In the genomic region with DNA sequence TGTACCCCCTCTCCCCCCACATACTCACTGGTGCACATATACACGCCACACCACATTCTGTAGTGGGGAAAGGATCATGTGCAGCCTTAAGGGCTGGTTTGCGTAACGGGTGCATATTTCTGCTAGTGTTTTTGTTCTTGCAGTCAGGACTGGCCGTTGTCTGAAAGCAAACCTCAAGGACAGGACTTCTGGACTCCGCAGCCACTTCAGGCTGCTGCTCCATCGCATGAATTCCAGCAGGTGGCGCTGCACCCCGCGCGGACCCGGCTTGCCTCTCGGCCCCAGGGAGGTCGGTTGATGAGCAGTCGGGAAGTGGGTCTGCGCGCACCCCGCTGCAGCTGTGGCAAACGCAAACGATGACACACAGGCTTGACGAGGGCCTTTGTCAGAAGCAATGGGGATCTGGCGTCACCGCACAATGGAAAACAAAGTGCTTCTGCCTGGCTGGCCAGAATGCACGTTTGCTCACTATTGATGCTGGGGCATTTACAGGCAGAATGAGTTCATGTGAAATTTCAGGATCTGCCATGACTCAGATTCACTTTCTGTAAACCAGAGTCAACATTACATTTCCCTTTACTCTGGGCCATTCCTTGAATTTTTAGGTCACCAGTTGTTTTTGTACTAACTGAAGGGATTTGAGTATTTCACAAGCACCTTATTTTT, we compare ENCODE assay signal across 1 cellular context.
TF ChIP-seq lines count a peak whose summit lies in the region.

No MANE protein-coding gene starts in this region.

TF ChIP-seq in HepG2, 621 proteins besides CTCF, POLR2A, EP300 and RAD21 (continued from another document and continues in another):
- TF ChIP-seq ZBTB7A (CRISPR knock-in tag; IDR thresholded peaks at IDR 0.05), result no peak
- no peak for TF ChIP-seq ZNF30 (CRISPR knock-in tag; IDR thresholded peaks at IDR 0.05)
- no peak for TF ChIP-seq MTF1 (CRISPR knock-in tag; IDR thresholded peaks at IDR 0.05)
- TF ChIP-seq, protein P1, sequence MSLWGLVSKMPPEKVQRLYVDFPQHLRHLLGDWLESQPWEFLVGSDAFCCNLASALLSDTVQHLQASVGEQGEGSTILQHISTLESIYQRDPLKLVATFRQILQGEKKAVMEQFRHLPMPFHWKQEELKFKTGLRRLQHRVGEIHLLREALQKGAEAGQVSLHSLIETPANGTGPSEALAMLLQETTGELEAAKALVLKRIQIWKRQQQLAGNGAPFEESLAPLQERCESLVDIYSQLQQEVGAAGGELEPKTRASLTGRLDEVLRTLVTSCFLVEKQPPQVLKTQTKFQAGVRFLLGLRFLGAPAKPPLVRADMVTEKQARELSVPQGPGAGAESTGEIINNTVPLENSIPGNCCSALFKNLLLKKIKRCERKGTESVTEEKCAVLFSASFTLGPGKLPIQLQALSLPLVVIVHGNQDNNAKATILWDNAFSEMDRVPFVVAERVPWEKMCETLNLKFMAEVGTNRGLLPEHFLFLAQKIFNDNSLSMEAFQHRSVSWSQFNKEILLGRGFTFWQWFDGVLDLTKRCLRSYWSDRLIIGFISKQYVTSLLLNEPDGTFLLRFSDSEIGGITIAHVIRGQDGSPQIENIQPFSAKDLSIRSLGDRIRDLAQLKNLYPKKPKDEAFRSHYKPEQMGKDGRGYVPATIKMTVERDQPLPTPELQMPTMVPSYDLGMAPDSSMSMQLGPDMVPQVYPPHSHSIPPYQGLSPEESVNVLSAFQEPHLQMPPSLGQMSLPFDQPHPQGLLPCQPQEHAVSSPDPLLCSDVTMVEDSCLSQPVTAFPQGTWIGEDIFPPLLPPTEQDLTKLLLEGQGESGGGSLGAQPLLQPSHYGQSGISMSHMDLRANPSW (CRISPR knock-in tag; IDR thresholded peaks at IDR 0.05; ENCODE audit: borderline replicate concordance), result no peak; the same call in 1 of the 2 replicates
- no peak for TF ChIP-seq KDM5A (IDR thresholded peaks at IDR 0.05; ENCODE audit: borderline replicate concordance, low read length)
- TF ChIP-seq, protein P2, sequence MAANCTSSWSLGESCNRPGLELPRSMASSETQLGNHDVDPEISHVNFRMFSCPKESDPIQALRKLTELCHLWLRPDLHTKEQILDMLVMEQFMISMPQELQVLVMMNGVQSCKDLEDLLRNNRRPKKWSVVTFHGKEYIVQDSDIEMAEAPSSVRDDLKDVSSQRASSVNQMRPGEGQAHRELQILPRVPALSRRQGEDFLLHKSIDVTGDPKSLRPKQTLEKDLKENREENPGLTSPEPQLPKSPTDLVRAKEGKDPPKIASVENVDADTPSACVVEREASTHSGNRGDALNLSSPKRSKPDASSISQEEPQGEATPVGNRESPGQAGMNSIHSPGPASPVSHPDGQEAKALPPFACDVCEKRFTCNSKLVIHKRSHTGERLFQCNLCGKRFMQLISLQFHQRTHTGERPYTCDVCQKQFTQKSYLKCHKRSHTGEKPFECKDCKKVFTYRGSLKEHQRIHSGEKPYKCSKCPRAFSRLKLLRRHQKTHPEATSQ (CRISPR knock-in tag; IDR thresholded peaks at IDR 0.05; ENCODE audit: borderline replicate concordance), result peak; percentile 90; the same call in 1 of the 2 replicates
- TF ChIP-seq, protein P3, sequence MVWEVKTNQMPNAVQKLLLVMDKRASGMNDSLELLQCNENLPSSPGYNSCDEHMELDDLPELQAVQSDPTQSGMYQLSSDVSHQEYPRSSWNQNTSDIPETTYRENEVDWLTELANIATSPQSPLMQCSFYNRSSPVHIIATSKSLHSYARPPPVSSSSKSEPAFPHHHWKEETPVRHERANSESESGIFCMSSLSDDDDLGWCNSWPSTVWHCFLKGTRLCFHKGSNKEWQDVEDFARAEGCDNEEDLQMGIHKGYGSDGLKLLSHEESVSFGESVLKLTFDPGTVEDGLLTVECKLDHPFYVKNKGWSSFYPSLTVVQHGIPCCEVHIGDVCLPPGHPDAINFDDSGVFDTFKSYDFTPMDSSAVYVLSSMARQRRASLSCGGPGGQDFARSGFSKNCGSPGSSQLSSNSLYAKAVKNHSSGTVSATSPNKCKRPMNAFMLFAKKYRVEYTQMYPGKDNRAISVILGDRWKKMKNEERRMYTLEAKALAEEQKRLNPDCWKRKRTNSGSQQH (CRISPR knock-in tag; IDR thresholded peaks at IDR 0.05; ENCODE audit: low read depth), result 0 out of 2 replicates have a peak, but pooled peaks have one; percentile 45
- TF ChIP-seq MAFK (conservative IDR thresholded peaks at IDR 0.05 in 1 of 2, IDR thresholded peaks at IDR 0.05 in 1 of 2; ENCODE audit: low read length in 2 of 2), result no peak
- TF ChIP-seq, protein P4, sequence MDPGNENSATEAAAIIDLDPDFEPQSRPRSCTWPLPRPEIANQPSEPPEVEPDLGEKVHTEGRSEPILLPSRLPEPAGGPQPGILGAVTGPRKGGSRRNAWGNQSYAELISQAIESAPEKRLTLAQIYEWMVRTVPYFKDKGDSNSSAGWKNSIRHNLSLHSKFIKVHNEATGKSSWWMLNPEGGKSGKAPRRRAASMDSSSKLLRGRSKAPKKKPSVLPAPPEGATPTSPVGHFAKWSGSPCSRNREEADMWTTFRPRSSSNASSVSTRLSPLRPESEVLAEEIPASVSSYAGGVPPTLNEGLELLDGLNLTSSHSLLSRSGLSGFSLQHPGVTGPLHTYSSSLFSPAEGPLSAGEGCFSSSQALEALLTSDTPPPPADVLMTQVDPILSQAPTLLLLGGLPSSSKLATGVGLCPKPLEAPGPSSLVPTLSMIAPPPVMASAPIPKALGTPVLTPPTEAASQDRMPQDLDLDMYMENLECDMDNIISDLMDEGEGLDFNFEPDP (CRISPR knock-in tag; conservative IDR thresholded peaks at IDR 0.05), result no peak
- TF ChIP-seq ZNF547 (CRISPR knock-in tag; IDR thresholded peaks at IDR 0.05), result peak; percentile 59; the same call in 1 of the 2 replicates
- TF ChIP-seq, protein P5, sequence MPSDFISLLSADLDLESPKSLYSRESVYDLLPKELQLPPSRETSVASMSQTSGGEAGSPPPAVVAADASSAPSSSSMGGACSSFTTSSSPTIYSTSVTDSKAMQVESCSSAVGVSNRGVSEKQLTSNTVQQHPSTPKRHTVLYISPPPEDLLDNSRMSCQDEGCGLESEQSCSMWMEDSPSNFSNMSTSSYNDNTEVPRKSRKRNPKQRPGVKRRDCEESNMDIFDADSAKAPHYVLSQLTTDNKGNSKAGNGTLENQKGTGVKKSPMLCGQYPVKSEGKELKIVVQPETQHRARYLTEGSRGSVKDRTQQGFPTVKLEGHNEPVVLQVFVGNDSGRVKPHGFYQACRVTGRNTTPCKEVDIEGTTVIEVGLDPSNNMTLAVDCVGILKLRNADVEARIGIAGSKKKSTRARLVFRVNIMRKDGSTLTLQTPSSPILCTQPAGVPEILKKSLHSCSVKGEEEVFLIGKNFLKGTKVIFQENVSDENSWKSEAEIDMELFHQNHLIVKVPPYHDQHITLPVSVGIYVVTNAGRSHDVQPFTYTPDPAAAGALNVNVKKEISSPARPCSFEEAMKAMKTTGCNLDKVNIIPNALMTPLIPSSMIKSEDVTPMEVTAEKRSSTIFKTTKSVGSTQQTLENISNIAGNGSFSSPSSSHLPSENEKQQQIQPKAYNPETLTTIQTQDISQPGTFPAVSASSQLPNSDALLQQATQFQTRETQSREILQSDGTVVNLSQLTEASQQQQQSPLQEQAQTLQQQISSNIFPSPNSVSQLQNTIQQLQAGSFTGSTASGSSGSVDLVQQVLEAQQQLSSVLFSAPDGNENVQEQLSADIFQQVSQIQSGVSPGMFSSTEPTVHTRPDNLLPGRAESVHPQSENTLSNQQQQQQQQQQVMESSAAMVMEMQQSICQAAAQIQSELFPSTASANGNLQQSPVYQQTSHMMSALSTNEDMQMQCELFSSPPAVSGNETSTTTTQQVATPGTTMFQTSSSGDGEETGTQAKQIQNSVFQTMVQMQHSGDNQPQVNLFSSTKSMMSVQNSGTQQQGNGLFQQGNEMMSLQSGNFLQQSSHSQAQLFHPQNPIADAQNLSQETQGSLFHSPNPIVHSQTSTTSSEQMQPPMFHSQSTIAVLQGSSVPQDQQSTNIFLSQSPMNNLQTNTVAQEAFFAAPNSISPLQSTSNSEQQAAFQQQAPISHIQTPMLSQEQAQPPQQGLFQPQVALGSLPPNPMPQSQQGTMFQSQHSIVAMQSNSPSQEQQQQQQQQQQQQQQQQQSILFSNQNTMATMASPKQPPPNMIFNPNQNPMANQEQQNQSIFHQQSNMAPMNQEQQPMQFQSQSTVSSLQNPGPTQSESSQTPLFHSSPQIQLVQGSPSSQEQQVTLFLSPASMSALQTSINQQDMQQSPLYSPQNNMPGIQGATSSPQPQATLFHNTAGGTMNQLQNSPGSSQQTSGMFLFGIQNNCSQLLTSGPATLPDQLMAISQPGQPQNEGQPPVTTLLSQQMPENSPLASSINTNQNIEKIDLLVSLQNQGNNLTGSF (CRISPR knock-in tag; IDR thresholded peaks at IDR 0.05), result no peak
- peak; percentile 90 for TF ChIP-seq ZNF350 (CRISPR knock-in tag; IDR thresholded peaks at IDR 0.05; ENCODE audit: borderline replicate concordance, low read depth)
- peak; percentile 57; the same call in 1 of the 2 replicates for TF ChIP-seq BCL6 (CRISPR knock-in tag; IDR thresholded peaks at IDR 0.05)
- TF ChIP-seq, protein P6, sequence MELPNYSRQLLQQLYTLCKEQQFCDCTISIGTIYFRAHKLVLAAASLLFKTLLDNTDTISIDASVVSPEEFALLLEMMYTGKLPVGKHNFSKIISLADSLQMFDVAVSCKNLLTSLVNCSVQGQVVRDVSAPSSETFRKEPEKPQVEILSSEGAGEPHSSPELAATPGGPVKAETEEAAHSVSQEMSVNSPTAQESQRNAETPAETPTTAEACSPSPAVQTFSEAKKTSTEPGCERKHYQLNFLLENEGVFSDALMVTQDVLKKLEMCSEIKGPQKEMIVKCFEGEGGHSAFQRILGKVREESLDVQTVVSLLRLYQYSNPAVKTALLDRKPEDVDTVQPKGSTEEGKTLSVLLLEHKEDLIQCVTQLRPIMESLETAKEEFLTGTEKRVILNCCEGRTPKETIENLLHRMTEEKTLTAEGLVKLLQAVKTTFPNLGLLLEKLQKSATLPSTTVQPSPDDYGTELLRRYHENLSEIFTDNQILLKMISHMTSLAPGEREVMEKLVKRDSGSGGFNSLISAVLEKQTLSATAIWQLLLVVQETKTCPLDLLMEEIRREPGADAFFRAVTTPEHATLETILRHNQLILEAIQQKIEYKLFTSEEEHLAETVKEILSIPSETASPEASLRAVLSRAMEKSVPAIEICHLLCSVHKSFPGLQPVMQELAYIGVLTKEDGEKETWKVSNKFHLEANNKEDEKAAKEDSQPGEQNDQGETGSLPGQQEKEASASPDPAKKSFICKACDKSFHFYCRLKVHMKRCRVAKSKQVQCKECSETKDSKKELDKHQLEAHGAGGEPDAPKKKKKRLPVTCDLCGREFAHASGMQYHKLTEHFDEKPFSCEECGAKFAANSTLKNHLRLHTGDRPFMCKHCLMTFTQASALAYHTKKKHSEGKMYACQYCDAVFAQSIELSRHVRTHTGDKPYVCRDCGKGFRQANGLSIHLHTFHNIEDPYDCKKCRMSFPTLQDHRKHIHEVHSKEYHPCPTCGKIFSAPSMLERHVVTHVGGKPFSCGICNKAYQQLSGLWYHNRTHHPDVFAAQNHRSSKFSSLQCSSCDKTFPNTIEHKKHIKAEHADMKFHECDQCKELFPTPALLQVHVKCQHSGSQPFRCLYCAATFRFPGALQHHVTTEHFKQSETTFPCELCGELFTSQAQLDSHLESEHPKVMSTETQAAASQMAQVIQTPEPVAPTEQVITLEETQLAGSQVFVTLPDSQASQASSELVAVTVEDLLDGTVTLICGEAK (IDR thresholded peaks at IDR 0.05), result no peak
- TF ChIP-seq, protein P6 (CRISPR knock-in tag; IDR thresholded peaks at IDR 0.05), result peak; percentile 60; the same call in 1 of the 2 replicates
- peak; percentile 82 for TF ChIP-seq ZMYM3 (CRISPR knock-in tag; IDR thresholded peaks at IDR 0.05)
- TF ChIP-seq, protein P7, sequence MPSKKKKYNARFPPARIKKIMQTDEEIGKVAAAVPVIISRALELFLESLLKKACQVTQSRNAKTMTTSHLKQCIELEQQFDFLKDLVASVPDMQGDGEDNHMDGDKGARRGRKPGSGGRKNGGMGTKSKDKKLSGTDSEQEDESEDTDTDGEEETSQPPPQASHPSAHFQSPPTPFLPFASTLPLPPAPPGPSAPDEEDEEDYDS (CRISPR knock-in tag; IDR thresholded peaks at IDR 0.05), result peak; percentile 55
- no peak; the same call in 1 of the 2 replicates for TF ChIP-seq ZBTB3 (CRISPR knock-in tag; IDR thresholded peaks at IDR 0.05; ENCODE audit: borderline replicate concordance, low read depth)
- TF ChIP-seq SP1 (IDR thresholded peaks at IDR 0.05), result no peak
- TF ChIP-seq SP1 (CRISPR knock-in tag; IDR thresholded peaks at IDR 0.05), result no peak
- TF ChIP-seq ZNF850 (CRISPR knock-in tag; conservative IDR thresholded peaks at IDR 0.05), result no peak
- TF ChIP-seq ZNF678 (CRISPR knock-in tag; IDR thresholded peaks at IDR 0.05), result no peak
- TF ChIP-seq ISX (CRISPR knock-in tag; conservative IDR thresholded peaks at IDR 0.05), result 0 out of 2 replicates have a peak, but pooled peaks have one; percentile 39
- TF ChIP-seq ZNF282 (IDR thresholded peaks at IDR 0.05; ENCODE audit: partially characterized antibody), result no peak
- TF ChIP-seq POLR2AphosphoS2 (IDR thresholded peaks at IDR 0.05; ENCODE audit: low read depth, low read length), result no peak
- TF ChIP-seq ARNT (IDR thresholded peaks at IDR 0.05), result no peak
- TF ChIP-seq ZNF263 (CRISPR knock-in tag; IDR thresholded peaks at IDR 0.05), result peak; percentile 41; the same call in 1 of the 2 replicates
- TF ChIP-seq ZNF614 (CRISPR knock-in tag; IDR thresholded peaks at IDR 0.05; ENCODE audit: borderline replicate concordance), result peak; percentile 82; the same call in 1 of the 2 replicates
- peak; percentile 87 for TF ChIP-seq CCDC6 (CRISPR knock-in tag; IDR thresholded peaks at IDR 0.05)
- TF ChIP-seq ERF (CRISPR knock-in tag; IDR thresholded peaks at IDR 0.05), result peak; percentile 93
- TF ChIP-seq RARA (CRISPR knock-in tag; IDR thresholded peaks at IDR 0.05), result peak; percentile 67
- TF ChIP-seq AGO2 (optimal IDR thresholded peaks at IDR 0.05; ENCODE audit: low read depth, low read length), result no peak
